In genomic region chr4:169117591-169118081, GRCh38 we compare ENCODE assay signal across 16 cellular contexts.
DNase-seq lines count a peak whose midpoint lies in the region; ATAC-seq and TF ChIP-seq lines count a peak whose summit lies in the region.
"Had no signal": no experiment of that assay in that cellular context is flagged by ENCODE, and none has a peak within 500 bp of the region (broad histone marks: within the 10 kb centered on the region; RNA-seq: fewer than 3 reads in every experiment).

No MANE protein-coding gene starts in this region.

- H3K4me3 Mint-ChIP-seq in HFFc6: peak overlapping the region; percentile 53
- H3K4me3 Mint-ChIP-seq: activated CD4-positive, alpha-beta memory T cell treated with anti-CD3 and anti-CD28 coated beads for 36 hours had no signal

- H3K4me3 ChIP-seq in astrocyte of the spinal cord (ENCODE audit: low read depth, low read length) (no peak overlapping the region), tibial artery (no peak overlapping the region)
- H3K4me3 ChIP-seq: body of pancreas, left lung had no signal

- H3K4me1 Mint-ChIP-seq in HFFc6 (ENCODE audit: low read depth): peaks cover 54% of the 10 kb centered on the region

- no peaks in the 10 kb centered on the region for H3K9me3 ChIP-seq in tibial artery
- H3K9me3 ChIP-seq: body of pancreas, left lung had no signal

- peaks cover 6% of the 10 kb centered on the region; the same call in 1 of the 2 replicates for H3K27me3 Mint-ChIP-seq in HFFc6 (ENCODE audit: insufficient read depth)

- H3K27me3 ChIP-seq in foreskin keratinocyte (no peaks in the 10 kb centered on the region), tibial artery (no peaks in the 10 kb centered on the region)
- H3K27me3 ChIP-seq: body of pancreas, left lung had no signal

- H3K9me3 Mint-ChIP-seq in HFFc6: no peaks in the 10 kb centered on the region
- H3K9me3 Mint-ChIP-seq: activated CD4-positive, alpha-beta memory T cell treated with anti-CD3 and anti-CD28 coated beads for 36 hours; activated T-helper 2 cell treated with anti-CD3 and anti-CD28 coated beads, Interferon-gamma antibody, Interleukin-2, Interleukin-4, amounts not matched to agents 10 μg/mL and 5 μg/mL and 100 μg/mL, durations not matched to agents 14 hours and 24 hours and 36 hours had no signal

- TF ChIP-seq CTCF in HFFc6 (IDR thresholded peaks at IDR 0.05) (no peak), astrocyte of the spinal cord (IDR thresholded peaks at IDR 0.05; ENCODE audit: low read depth, low read length) (no peak), foreskin keratinocyte (conservative IDR thresholded peaks at IDR 0.05) (no peak), tibial artery (IDR thresholded peaks at IDR 0.05) (no peak)

- peak overlapping the region; percentile 84 for H3K27ac Mint-ChIP-seq in HFFc6
- H3K27ac Mint-ChIP-seq: activated CD4-positive, alpha-beta memory T cell treated with anti-CD3 and anti-CD28 coated beads for 36 hours; activated T-helper 2 cell treated with anti-CD3 and anti-CD28 coated beads, Interferon-gamma antibody, Interleukin-2, Interleukin-4, amounts not matched to agents 10 μg/mL and 5 μg/mL and 100 μg/mL, durations not matched to agents 14 hours and 24 hours and 36 hours had no signal

- ATAC-seq in foreskin keratinocyte (no peak), GM21360 (IDR thresholded peaks at IDR 0.05; ENCODE audit: unreplicated experiment) (no peak), HG02884 (IDR thresholded peaks at IDR 0.05; ENCODE audit: unreplicated experiment) (no peak)
- ATAC-seq: body of pancreas, left lung had no signal

- H3K36me3 Mint-ChIP-seq in HFFc6 (ENCODE audit: low read depth): peaks cover 53% of the 10 kb centered on the region
- H3K36me3 Mint-ChIP-seq: activated CD4-positive, alpha-beta memory T cell treated with anti-CD3 and anti-CD28 coated beads for 36 hours had no signal

- H3K27ac ChIP-seq in foreskin keratinocyte (peak overlapping the region; percentile 92), tibial artery (peak overlapping the region; percentile 30 to 54)
- H3K27ac ChIP-seq: left lung had no signal

- peaks cover 8 to 52% (median 44%) of the 10 kb centered on the region in 3 donors for H3K36me3 ChIP-seq in tibial artery

- H3K4me1 ChIP-seq in foreskin keratinocyte (peaks cover 32% of the 10 kb centered on the region), tibial artery (peaks cover 0 to 15% (median 8%) of the 10 kb centered on the region in 4 donors)

- DNase-seq in HFFc6 (peak; percentile 65), astrocyte of the spinal cord (ENCODE audit: low read depth, low spot score) (peak; percentile 77), foreskin keratinocyte (peak in 1 of 2 donors; percentile 24), tibial artery (no peak), COLO829 (ENCODE audit: low spot score) (no peak)
- DNase-seq: activated CD4-positive, alpha-beta memory T cell treated with anti-CD3 and anti-CD28 coated beads for 36 hours; body of pancreas; left lung; NCI-H187 treated with DMSO at 0.1 percent for 48 hours; NCI-H69; right cardiac atrium; Right ventricle myocardium superior; stimulated activated naive CD4-positive, alpha-beta T cell treated with Interleukin-2 at 50 U/mL for 16 hours had no signal

- intact Hi-C loops in tibial artery (cut with DNase I; ENCODE audit: low total_unique reads): loop anchor here (10.0 kb wide), 1 partner anchor 157 kb away; the partner anchor contains the start of gene SH3RF1

- in situ Hi-C loops in astrocyte of the spinal cord (cut with HindIII; ENCODE audit: low sequenced_read_pairs): no loop called here

Comparison
In these comparisons a context has a peak if more than half of its experiments do, and no peak if none do; other contexts are left out.
1. DNase-seq: peak in HFFc6 (single experiment) and astrocyte of the spinal cord (single experiment); none in tibial artery (0 of 2) and COLO829 (single experiment).